ENCODE assay signal across 8 cellular contexts in the genomic region with DNA sequence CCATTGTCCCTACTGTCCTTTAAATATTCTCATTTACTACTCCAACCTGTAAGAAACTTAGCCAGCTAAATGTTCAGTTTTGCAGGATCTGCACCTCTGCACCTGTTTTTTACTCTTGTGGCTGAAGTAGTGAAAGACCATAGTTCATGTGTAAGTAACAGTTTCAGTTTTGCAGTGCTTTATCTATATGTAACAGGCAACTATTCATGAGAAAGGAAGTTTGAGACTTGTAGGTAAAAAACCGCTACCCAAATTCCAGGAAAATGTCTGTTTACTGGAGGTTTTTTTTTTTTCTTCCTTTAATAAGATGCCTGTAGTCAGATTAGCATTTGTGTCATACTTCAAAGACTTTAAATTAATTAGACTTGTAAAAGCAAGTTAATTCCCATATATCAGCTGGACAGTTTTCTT. TPM values are rescaled to one million over a fixed set of nuclear protein-coding genes. Genes with fewer than 3 reads are reported as not detected.
DNase-seq lines count a peak whose midpoint lies in the region; ATAC-seq, FAIRE-seq and TF ChIP-seq lines count a peak whose summit lies in the region.
"Had no signal": no experiment of that assay in that cellular context is flagged by ENCODE, and none has a peak within 500 bp of the region (broad histone marks: within the 10 kb centered on the region; RNA-seq: fewer than 3 reads in every experiment).

No MANE protein-coding gene starts in this region.

- ATAC-seq in GM19035 (IDR thresholded peaks at IDR 0.05; ENCODE audit: unreplicated experiment) (peak; percentile 72), HG02852 (IDR thresholded peaks at IDR 0.05; ENCODE audit: unreplicated experiment) (peak; percentile 80)

- no peak for FAIRE-seq in D721Med (lab: Jason Lieb, UNC)
- FAIRE-seq: kidney had no signal

- H3K36me3 ChIP-seq in SK-N-MC (ENCODE audit: insufficient read depth, low read length): no peaks in the 10 kb centered on the region

- DNase-seq in SK-N-MC (ENCODE audit: low read depth, low spot score) (no peak), HT-29 (ENCODE audit: low spot score) (no peak), dorsolateral prefrontal cortex (no peak), D721Med (ENCODE audit: insufficient read length, low spot score) (no peak)

- intact Hi-C loops in dorsolateral prefrontal cortex (cut with DNase I): no loop called here

- H3K27ac ChIP-seq in SK-N-MC: peak overlapping the region; percentile 20; the same call in 1 of the 2 replicates
- peak overlapping the region in 14 of 21 experiments; percentile 40 to 92 (median 66) for H3K27ac ChIP-seq in skin epidermis
- no peak overlapping the region for H3K27ac ChIP-seq in dorsolateral prefrontal cortex

- TF ChIP-seq CTCF in dorsolateral prefrontal cortex (IDR thresholded peaks at IDR 0.05 in 54 of 56, conservative IDR thresholded peaks at IDR 0.05 in 2 of 56; ENCODE audit: low read depth in 1 of 56, partially characterized antibody in 56 of 56): no peak
- no peak for TF ChIP-seq CTCF in D721Med (IDR thresholded peaks at IDR 0.05; ENCODE audit: insufficient read depth, missing control alignments)

- H3K9me3 ChIP-seq in SK-N-MC (ENCODE audit: low read depth, low read length): peaks cover 3% of the 10 kb centered on the region; the same call in 1 of the 2 replicates

- H3K27me3 ChIP-seq in dorsolateral prefrontal cortex: no peaks in the 10 kb centered on the region

- H3K9ac ChIP-seq in SK-N-MC (ENCODE audit: insufficient read length): no peak overlapping the region

- H3K4me3 ChIP-seq in SK-N-MC (no peak overlapping the region), skin epidermis (peak overlapping the region in 6 of 7 experiments; percentile 9 to 31 (median 18)), dorsolateral prefrontal cortex (peak overlapping the region in 2 of 59 donors; percentile 15 to 23)

RNA-seq across cellular contexts. Expression of a gene that starts 25.4 kb away (rescaled TPM):
- total RNA-seq in HT-29 (2014; rRNA removed; shearing (Covaris generic)): 144 and 163 TPM in 2 replicates
- 100 to 1,000 TPM; 106 to 168 (median 132) TPM for total RNA-seq in dorsolateral prefrontal cortex

Comparison
In these comparisons a context has a peak if more than half of its experiments do, and no peak if none do; other contexts are left out.
1. H3K27ac ChIP-seq: peak in SK-N-MC (single experiment) and skin epidermis (14 of 21); none in dorsolateral prefrontal cortex (0 of 59).